ENCODE assay signal across 9 cellular contexts in genomic region chr9:131641618-131642495, GRCh38.
A peak's percentile ranks its signal among the peaks of the same experiment; 100 is the strongest.
DNase-seq lines count a peak whose midpoint lies in the region; ATAC-seq and TF ChIP-seq lines count a peak whose summit lies in the region.
"Had no signal": no experiment of that assay in that cellular context is flagged by ENCODE, and none has a peak within 500 bp of the region (broad histone marks: within the 10 kb centered on the region; RNA-seq: fewer than 3 reads in every experiment).

No MANE protein-coding gene starts in this region.

- TF ChIP-seq CTCF in foreskin fibroblast (IDR thresholded peaks at IDR 0.05; ENCODE audit: low read depth, low read length) (no peak), prostate gland (IDR thresholded peaks at IDR 0.05) (peak in 2 of 4 experiments; percentile 24 to 29), neural progenitor cell (IDR thresholded peaks at IDR 0.05) (no peak)

- in situ Hi-C loops in SK-MEL-5 (cut with HindIII; ENCODE audit: low pct_unique_long_range_greater_than_20kb, low sequenced_read_pairs): no loop called here

- no peak for ATAC-seq in GM18498 (IDR thresholded peaks at IDR 0.05; ENCODE audit: unreplicated experiment)

- peaks cover 16% of the 10 kb centered on the region for H3F3A ChIP-seq in neural progenitor cell (ENCODE audit: low read depth)

- intact Hi-C loops in prostate gland (cut with DNase I): no loop called here

- H3K4me1 Mint-ChIP-seq in neural progenitor cell: peaks cover 18% of the 10 kb centered on the region

- peak; percentile 96 for DNase-seq in COLO829 (ENCODE audit: low spot score)
- peak; percentile 98 for DNase-seq in SK-MEL-5 (ENCODE audit: low read depth, low spot score)
- DNase-seq in foreskin fibroblast: peak; percentile 60 to 84
- DNase-seq in prostate gland (ENCODE audit: low spot score): peak; percentile 78
- no peak for DNase-seq in SK-N-DZ (ENCODE audit: low spot score)
- DNase-seq in neural progenitor cell (ENCODE audit: low spot score): no peak
- no peak for DNase-seq in GF-D8 (lab: John Stamatoyannopoulos, UW)
- DNase-seq: central memory CD4-positive, alpha-beta T cell had no signal

- H3K9ac ChIP-seq in neural progenitor cell: no peak overlapping the region

- H3K9me3 ChIP-seq in prostate gland: no peaks in the 10 kb centered on the region
- H3K9me3 ChIP-seq in neural progenitor cell (ENCODE audit: low read depth): no peaks in the 10 kb centered on the region

- no peak overlapping the region for H3K4me3 Mint-ChIP-seq in neural progenitor cell

- H3K79me2 ChIP-seq in neural progenitor cell (ENCODE audit: low read depth): no peaks in the 10 kb centered on the region

- no peak overlapping the region for H3K4me2 ChIP-seq in neural progenitor cell

- H3K4me1 ChIP-seq in prostate gland (replicated peaks) (peaks cover 14% of the 10 kb centered on the region), neural progenitor cell (peaks cover 40% of the 10 kb centered on the region)

- H3K36me3 Mint-ChIP-seq in neural progenitor cell: peaks cover 9% of the 10 kb centered on the region

- H3K4me3 ChIP-seq in foreskin fibroblast (ENCODE audit: low read depth in 1 of 2, low read length in 2 of 2) (peak overlapping the region in 1 of 2 donors; percentile 8), prostate gland (no peak overlapping the region), neural progenitor cell (no peak overlapping the region)

- H3K27me3 ChIP-seq in prostate gland (replicated peaks; ENCODE audit: insufficient read depth) (no peaks in the 10 kb centered on the region), neural progenitor cell (no peaks in the 10 kb centered on the region)

- H3K36me3 ChIP-seq in prostate gland: no peaks in the 10 kb centered on the region
- H3K36me3 ChIP-seq in neural progenitor cell: no peaks in the 10 kb centered on the region

- no peak overlapping the region for H3K27ac Mint-ChIP-seq in neural progenitor cell

- no peak for TF ChIP-seq POLR2A in prostate gland (IDR thresholded peaks at IDR 0.05)

- H3K27ac ChIP-seq in prostate gland: peak overlapping the region; percentile 61 to 72
- H3K27ac ChIP-seq in neural progenitor cell: no peak overlapping the region

- peaks cover 10% of the 10 kb centered on the region for H4K20me1 ChIP-seq in neural progenitor cell (ENCODE audit: low read depth)

- 30% methylated on average over 18 of the region's 18 CpGs for WGBS in prostate gland

- no peaks in the 10 kb centered on the region for H3K9me3 Mint-ChIP-seq in neural progenitor cell

- H3K27me3 Mint-ChIP-seq in neural progenitor cell (ENCODE audit: insufficient read depth, low read depth): no peaks in the 10 kb centered on the region

- no peak overlapping the region for H2AFZ ChIP-seq in neural progenitor cell (replicated peaks)

Comparison
In these comparisons a context has a peak if more than half of its experiments do, and no peak if none do; other contexts are left out.
1. DNase-seq: peak in COLO829 (single experiment), SK-MEL-5 (single experiment), foreskin fibroblast (2 of 2) and prostate gland (single experiment); none in SK-N-DZ (single experiment), neural progenitor cell (single experiment) and GF-D8 (single experiment).